Comparison of ENCODE assay signal across 8 cellular contexts in the genomic region with DNA sequence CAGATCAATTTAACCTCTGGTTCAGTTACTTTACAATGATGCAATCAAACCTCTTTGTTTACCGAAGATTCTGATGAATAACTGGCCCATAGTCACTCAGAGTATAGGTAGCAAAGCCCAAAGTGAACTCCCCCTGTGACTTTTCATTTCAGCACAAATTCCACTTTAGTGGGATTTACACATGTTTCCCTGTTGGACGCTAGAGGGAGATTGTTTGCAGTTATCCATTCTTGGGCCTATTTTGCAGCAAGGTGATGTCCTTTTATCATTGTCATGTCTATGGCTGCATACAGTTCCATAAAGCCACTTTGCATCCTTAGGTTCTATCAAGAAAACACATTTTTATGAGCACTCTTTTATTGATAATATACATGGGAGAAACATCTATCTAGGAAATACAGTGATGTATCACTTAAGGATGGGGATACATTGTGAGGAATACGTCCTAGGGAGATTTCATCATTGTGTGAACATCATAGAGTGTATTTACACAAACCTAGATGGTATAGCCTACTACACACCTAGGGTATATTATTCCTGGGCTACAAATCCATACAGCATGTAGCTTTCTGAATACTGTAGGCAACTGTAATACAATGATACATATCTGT. TPM values are rescaled to one million over a fixed set of nuclear protein-coding genes. Genes with fewer than 3 reads are reported as not detected.
DNase-seq lines count a peak whose midpoint lies in the region; ATAC-seq and TF ChIP-seq lines count a peak whose summit lies in the region.

No MANE protein-coding gene starts in this region.

- H3K4me3 Mint-ChIP-seq in Caco-2 (ENCODE audit: unreplicated experiment): no peak overlapping the region

- H3K9me3 Mint-ChIP-seq in Caco-2 (ENCODE audit: unreplicated experiment): peaks cover 19% of the 10 kb centered on the region

- no peaks in the 10 kb centered on the region for H3K27me3 ChIP-seq in Caco-2 (replicated peaks; ENCODE audit: control insufficient read depth, insufficient read depth, low read length)

- TF ChIP-seq CTCF in Caco-2 (IDR thresholded peaks at IDR 0.05; ENCODE audit: insufficient read depth in 1 of 2, low read depth in 1 of 2, low read length in 1 of 2, severe bottlenecking in 1 of 2, unreplicated experiment in 1 of 2) (peak; percentile 41 to 63), HFF-Myc (IDR thresholded peaks at IDR 0.05; ENCODE audit: low read depth, low read length, missing control alignments) (peak; percentile 29), lower leg skin (IDR thresholded peaks at IDR 0.05) (no peak)

- no peaks in the 10 kb centered on the region for H3K36me3 Mint-ChIP-seq in Caco-2 (ENCODE audit: insufficient read depth, unreplicated experiment)

- no TSS peak for BruUV-seq in Caco-2 (replicated peaks; lab: Mats Ljungman, UMichigan)

- no peaks in the 10 kb centered on the region for H3K36me3 ChIP-seq in Caco-2 (ENCODE audit: control insufficient read depth, insufficient read depth, low read length)

- H3K27me3 Mint-ChIP-seq in Caco-2 (ENCODE audit: insufficient read depth, unreplicated experiment): no peaks in the 10 kb centered on the region

- POLR2A ChIA-PET in Caco-2 (lab: Charles Lee): no interaction called here

- H3K4me1 Mint-ChIP-seq in Caco-2 (ENCODE audit: low read depth, unreplicated experiment): no peaks in the 10 kb centered on the region

- no peak for TF ChIP-seq POLR2A in lower leg skin (IDR thresholded peaks at IDR 0.05)

- H3K4me3 ChIP-seq in Caco-2 (ENCODE audit: low read depth, low read length): no peak overlapping the region
- H3K4me3 ChIP-seq in HFF-Myc (replicated peaks; ENCODE audit: low read depth, low read length): no peak overlapping the region
- H3K4me3 ChIP-seq in lower leg skin (ENCODE audit: low read depth, poor library complexity, severe bottlenecking): no peak overlapping the region

- intact Hi-C loops in Caco-2 (cut with micrococcal nuclease; ENCODE audit: unreplicated experiment) (loop anchor here (1.0 kb wide), 2 partner anchors 133 to 469 kb away; no protein-coding TSS in a partner anchor), lower leg skin (cut with DNase I; ENCODE audit: low total_unique reads) (no loop called here)

- H3K9me3 ChIP-seq in Caco-2: peaks cover 9% of the 10 kb centered on the region

- no peak overlapping the region for H3K27ac Mint-ChIP-seq in Caco-2 (ENCODE audit: unreplicated experiment)

- CTCF ChIA-PET in Caco-2 (lab: Charles Lee): no interaction called here

- ATAC-seq in GM18519 (IDR thresholded peaks at IDR 0.05; ENCODE audit: low FRiP score, unreplicated experiment): no peak

- DNase-seq in Caco-2 (peak in 1 of 2 experiments; percentile 11), HFF-Myc (ENCODE audit: extremely low read depth, low read depth) (no peak), SW480 (ENCODE audit: low spot score) (peak; percentile 30), kidney tubule cell (ENCODE audit: low spot score) (peak; percentile 12), HuH-7 (ENCODE audit: low spot score) (no peak), lower leg skin (ENCODE audit: low spot score in 2 of 2) (no peak)
- no peak for DNase-seq in stimulated activated CD4-positive, alpha-beta T cell treated with anti-CD3 and anti-CD28 coated beads, Interleukin-2, amount 100 ng/mL, for 48 hours

- 63 to 67% methylated on average over 3 of the region's 3 CpGs for WGBS in lower leg skin, 2 donors

- H3K4me1 ChIP-seq in Caco-2: no peaks in the 10 kb centered on the region

RNA-seq across cellular contexts. Expression of gene DKK2, which starts 14.5 kb away (rescaled TPM):
- not detected in 2 replicates for total RNA-seq in Caco-2 (2022)
- 1 to 10 TPM in 3 of 4 donors, under 1 TPM in 1; 0.61 to 3.2 (median 1.8) TPM for total RNA-seq in lower leg skin

Comparison
In these comparisons a context has a peak if more than half of its experiments do, and no peak if none do; other contexts are left out.
1. DNase-seq: peak in SW480 (single experiment) and kidney tubule cell (single experiment); none in HFF-Myc (single experiment), HuH-7 (single experiment), stimulated activated CD4-positive, alpha-beta T cell treated with anti-CD3 and anti-CD28 coated beads, Interleukin-2, amount 100 ng/mL, for 48 hours (0 of 2) and lower leg skin (0 of 2).
2. CTCF ChIP-seq: peak in Caco-2 (2 of 2) and HFF-Myc (single experiment); none in lower leg skin (0 of 3).